Comparison of ENCODE assay signal across 9 cellular contexts in the genomic region with DNA sequence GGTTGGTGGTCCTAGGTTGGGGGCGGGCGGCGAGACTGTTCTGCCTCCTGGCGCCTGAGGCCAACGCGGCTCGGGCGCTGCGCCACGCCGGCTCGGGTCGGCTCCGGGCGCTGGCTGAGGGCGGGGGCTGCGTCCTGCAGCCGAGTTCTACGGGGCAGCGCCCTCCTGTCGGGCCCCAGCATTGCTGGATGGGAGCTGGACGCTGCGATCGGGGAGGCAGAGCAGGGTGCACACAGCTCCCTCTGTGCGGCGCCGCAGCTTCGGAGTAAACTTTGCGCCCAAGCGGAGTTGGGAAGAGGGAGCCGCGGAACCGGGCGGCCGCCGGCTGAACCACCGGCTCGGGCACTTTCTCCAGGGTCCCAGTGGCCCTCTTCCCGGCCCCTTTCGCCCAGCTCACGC. TPM values are rescaled to one million over a fixed set of nuclear protein-coding genes. Genes with fewer than 3 reads are reported as not detected.
DNase-seq lines count a peak whose midpoint lies in the region; ATAC-seq and TF ChIP-seq lines count a peak whose summit lies in the region.
"Had no signal": no experiment of that assay in that cellular context is flagged by ENCODE, and none has a peak within 500 bp of the region (broad histone marks: within the 10 kb centered on the region; RNA-seq: fewer than 3 reads in every experiment).

No MANE protein-coding gene starts in this region.

- intact Hi-C loops in aorta (cut with DNase I), result loop anchor here (2.0 to 10.0 kb wide), 4 partner anchors 52 to 585 kb away; partner anchors contain the start of gene PPIC (in 2 of the 2)

- peak; percentile 26 for ATAC-seq in HG02759 (IDR thresholded peaks at IDR 0.05; ENCODE audit: unreplicated experiment)
- peak; percentile 41 for ATAC-seq in aorta (ENCODE audit: low FRiP score)
- no peak for ATAC-seq in GM18517 (IDR thresholded peaks at IDR 0.05; ENCODE audit: unreplicated experiment)
- no peak for ATAC-seq in GM21619 (IDR thresholded peaks at IDR 0.05; ENCODE audit: unreplicated experiment)

- no peaks in the 10 kb centered on the region for H3K36me3 ChIP-seq in aorta (ENCODE audit: control insufficient read depth in 1 of 2, insufficient read depth in 2 of 2, low read length in 1 of 2)

- no peak for TF ChIP-seq CTCF in coronary artery (IDR thresholded peaks at IDR 0.05)

- 0% methylated on average over 28 to 41 of the region's 41 CpGs for WGBS in aorta, 2 donors

- no peaks in the 10 kb centered on the region for H3K27me3 ChIP-seq in aorta (ENCODE audit: control insufficient read depth in 1 of 2, insufficient read depth in 2 of 2, low read length in 1 of 2)

- H3K9me3 ChIP-seq in aorta (ENCODE audit: control insufficient read depth, low read length), result no peaks in the 10 kb centered on the region

- H3K4me1 ChIP-seq in aorta (ENCODE audit: control insufficient read depth in 1 of 2, insufficient read depth in 2 of 2, low read length in 2 of 2), result no peaks in the 10 kb centered on the region

- DNase-seq in A172 (ENCODE audit: low spot score) (peak; percentile 13), coronary artery (ENCODE audit: low spot score) (no peak), lung microvascular endothelial cell (ENCODE audit: low read depth in 2 of 2) (peak; percentile 22 to 27), aorta (peak; percentile 59 to 82)
- no peak for DNase-seq in stimulated activated CD4-positive, alpha-beta T cell treated with anti-CD3 and anti-CD28 coated beads, Interleukin-4, amount 100 ng/mL, for 1 hour
- DNase-seq: activated T-cell treated with anti-CD3 and anti-CD28 coated beads, Interleukin-2, amount 50 U/mL, for 4 hours had no signal

- H3K27ac ChIP-seq in coronary artery (peak overlapping the region; percentile 79 to 90), aorta (ENCODE audit: low read depth in 1 of 2, low read length in 2 of 2) (peak overlapping the region; percentile 73 to 89)

- H3K4me3 ChIP-seq in coronary artery (peak overlapping the region; percentile 91), aorta (ENCODE audit: low read length in 2 of 2) (peak overlapping the region; percentile 79 to 98)

RNA-seq across cellular contexts. Expression of gene PRDM6, which starts 0.5 kb away (rescaled TPM):
- total RNA-seq in A172 (2014; rRNA removed; shearing (Covaris generic)), result 0.02 and 0.22 TPM in 2 replicates
- under 0.01 TPM in 2 replicates for total RNA-seq in lung microvascular endothelial cell
- total RNA-seq in aorta, result 10 to 100 TPM; 26.8 to 40.5 TPM
- 10 to 100 TPM in 1 of 2 donors, 1 to 10 TPM in 1; 7.4 to 30.6 TPM for polyA plus RNA-seq in aorta
- total RNA-seq: activated T-cell treated with anti-CD3 and anti-CD28 coated beads, Interleukin-2, amount 50 U/mL, for 4 hours had no signal

RNA-seq across cellular contexts. Expression of gene PPIC, which starts 53.0 kb away (rescaled TPM):
- 61.5 TPM in 2 replicates for total RNA-seq in A172 (2014; rRNA removed; shearing (Covaris generic))
- 34.9 and 59.9 TPM in 2 replicates for total RNA-seq in lung microvascular endothelial cell
- 10 to 100 TPM; 52.5 to 71.1 TPM for total RNA-seq in aorta
- 10 to 100 TPM; 59.9 to 71.7 TPM for polyA plus RNA-seq in aorta

Comparison
In these comparisons a context has a peak if more than half of its experiments do, and no peak if none do; other contexts are left out.
1. DNase-seq: peak in A172 (single experiment), lung microvascular endothelial cell (2 of 2) and aorta (2 of 2); none in coronary artery (single experiment) and stimulated activated CD4-positive, alpha-beta T cell treated with anti-CD3 and anti-CD28 coated beads, Interleukin-4, amount 100 ng/mL, for 1 hour (single experiment).
2. ATAC-seq: peak in HG02759 (single experiment) and aorta (single experiment); none in GM18517 (single experiment) and GM21619 (single experiment).
3. RNA of gene PRDM6, which starts 0.5 kb away (total RNA-seq): 26.8 to 40.5 TPM in aorta; 0.02 to 0.22 TPM in A172 and under 0.01 TPM in lung microvascular endothelial cell; every median in the first group is over 10 times any median in the second.